In genomic region chr2:61535449-61535848, GRCh38 we compare ENCODE assay signal across 8 cellular contexts. TPM values are rescaled to one million over a fixed set of nuclear protein-coding genes. Genes with fewer than 3 reads are reported as not detected.
DNase-seq lines count a peak whose midpoint lies in the region; TF ChIP-seq lines count a peak whose summit lies in the region.

No MANE protein-coding gene starts in this region.

- peaks cover 24% of the 10 kb centered on the region for H3K36me3 Mint-ChIP-seq in activated CD4-positive, alpha-beta T cell treated with anti-CD3 and anti-CD28 coated beads, Interleukin-2, amount 10 ng/mL, durations not matched to agents 24 days and 14 days (ENCODE audit: low read depth)
- H3K36me3 Mint-ChIP-seq in activated T-helper 2 cell treated with anti-CD3 and anti-CD28 coated beads, Interferon-gamma antibody, Interleukin-2, Interleukin-4, amounts not matched to agents 10 μg/mL and 5 μg/mL and 100 μg/mL, durations not matched to agents 14 hours and 24 hours and 36 hours (ENCODE audit: low read depth) = peaks cover 52% of the 10 kb centered on the region

- peaks cover 4% of the 10 kb centered on the region for H3K27me3 Mint-ChIP-seq in activated CD4-positive, alpha-beta T cell treated with anti-CD3 and anti-CD28 coated beads, Interleukin-2, amount 10 ng/mL, durations not matched to agents 24 days and 14 days
- H3K27me3 Mint-ChIP-seq in activated T-helper 2 cell treated with anti-CD3 and anti-CD28 coated beads, Interferon-gamma antibody, Interleukin-2, Interleukin-4, amounts not matched to agents 10 μg/mL and 5 μg/mL and 100 μg/mL, durations not matched to agents 14 hours and 24 hours and 36 hours (ENCODE audit: low read depth) = no peaks in the 10 kb centered on the region

- DNase-seq in activated CD4-positive, alpha-beta T cell treated with anti-CD3 and anti-CD28 coated beads, Interleukin-2, amount 10 ng/mL, durations not matched to agents 24 days and 14 days = no peak
- no peak for DNase-seq in activated CD4-positive, alpha-beta T cell treated with anti-CD3 and anti-CD28 coated beads for 1 hour
- DNase-seq in activated T-helper 2 cell treated with anti-CD3 and anti-CD28 coated beads, Interferon-gamma antibody, Interleukin-2, Interleukin-4, amounts not matched to agents 10 μg/mL and 5 μg/mL and 100 μg/mL, durations not matched to agents 14 hours and 24 hours and 36 hours (ENCODE audit: low spot score) = no peak
- DNase-seq in superior temporal gyrus (ENCODE audit: extremely low spot score) (peak; percentile 16), GM20000 (ENCODE audit: low spot score) (no peak), GDM1 (lab: John Stamatoyannopoulos, UW) (no peak), germinal center (ENCODE audit: low spot score) (no peak)

- H3K9me3 ChIP-seq in iPS-20b (ENCODE audit: insufficient read depth, low read depth, low read length) = no peaks in the 10 kb centered on the region

- no peak overlapping the region for H3K27ac ChIP-seq in iPS-20b (ENCODE audit: low read length)

- H3K4me3 ChIP-seq in iPS-20b (ENCODE audit: low read length) = peak overlapping the region; percentile 88

- no peaks in the 10 kb centered on the region for H3K9me3 Mint-ChIP-seq in activated CD4-positive, alpha-beta T cell treated with anti-CD3 and anti-CD28 coated beads, Interleukin-2, amount 10 ng/mL, durations not matched to agents 24 days and 14 days
- no peaks in the 10 kb centered on the region for H3K9me3 Mint-ChIP-seq in activated T-helper 2 cell treated with anti-CD3 and anti-CD28 coated beads, Interferon-gamma antibody, Interleukin-2, Interleukin-4, amounts not matched to agents 10 μg/mL and 5 μg/mL and 100 μg/mL, durations not matched to agents 14 hours and 24 hours and 36 hours

- H3K9ac ChIP-seq in iPS-20b (ENCODE audit: low read depth, low read length) = peak overlapping the region; percentile 99

- peaks cover 38% of the 10 kb centered on the region for H3K4me1 Mint-ChIP-seq in activated CD4-positive, alpha-beta T cell treated with anti-CD3 and anti-CD28 coated beads, Interleukin-2, amount 10 ng/mL, durations not matched to agents 24 days and 14 days
- peaks cover 33% of the 10 kb centered on the region for H3K4me1 Mint-ChIP-seq in activated T-helper 2 cell treated with anti-CD3 and anti-CD28 coated beads, Interferon-gamma antibody, Interleukin-2, Interleukin-4, amounts not matched to agents 10 μg/mL and 5 μg/mL and 100 μg/mL, durations not matched to agents 14 hours and 24 hours and 36 hours (ENCODE audit: low read depth)

- peaks cover 27% of the 10 kb centered on the region for H3K36me3 ChIP-seq in iPS-20b (ENCODE audit: insufficient read depth, low read depth, low read length)

- peaks cover 23% of the 10 kb centered on the region; the same call in 1 of the 2 replicates for H3K4me1 ChIP-seq in iPS-20b (ENCODE audit: insufficient read depth, low read length)

- intact Hi-C loops in activated CD4-positive, alpha-beta T cell treated with anti-CD3 and anti-CD28 coated beads, Interleukin-2, amount 10 ng/mL, durations not matched to agents 24 days and 14 days (cut with micrococcal nuclease) = loop anchor here (5.0 kb wide), 4 partner anchors 108 to 1172 kb away; partner anchors contain the start of genes B3GNT2, EHBP1 and SANBR
- intact Hi-C loops in activated T-helper 2 cell treated with anti-CD3 and anti-CD28 coated beads, Interferon-gamma antibody, Interleukin-2, Interleukin-4, amounts not matched to agents 10 μg/mL and 5 μg/mL and 100 μg/mL, durations not matched to agents 14 hours and 24 hours and 36 hours (cut with micrococcal nuclease) = loop anchor here (5.0 kb wide), 5 partner anchors 108 to 662 kb away; partner anchors contain the start of genes B3GNT2 and REL

- no peaks in the 10 kb centered on the region for H3K27me3 ChIP-seq in iPS-20b (ENCODE audit: insufficient read depth, low read length)

- peak overlapping the region; percentile 95 for H3K4me3 Mint-ChIP-seq in activated CD4-positive, alpha-beta T cell treated with anti-CD3 and anti-CD28 coated beads, Interleukin-2, amount 10 ng/mL, durations not matched to agents 24 days and 14 days
- peak overlapping the region; percentile 97 for H3K4me3 Mint-ChIP-seq in activated T-helper 2 cell treated with anti-CD3 and anti-CD28 coated beads, Interferon-gamma antibody, Interleukin-2, Interleukin-4, amounts not matched to agents 10 μg/mL and 5 μg/mL and 100 μg/mL, durations not matched to agents 14 hours and 24 hours and 36 hours (ENCODE audit: low read depth)

- H3K27ac Mint-ChIP-seq in activated CD4-positive, alpha-beta T cell treated with anti-CD3 and anti-CD28 coated beads, Interleukin-2, amount 10 ng/mL, durations not matched to agents 24 days and 14 days = peak overlapping the region; percentile 98
- H3K27ac Mint-ChIP-seq in activated T-helper 2 cell treated with anti-CD3 and anti-CD28 coated beads, Interferon-gamma antibody, Interleukin-2, Interleukin-4, amounts not matched to agents 10 μg/mL and 5 μg/mL and 100 μg/mL, durations not matched to agents 14 hours and 24 hours and 36 hours = peak overlapping the region; percentile 99

- no peak for TF ChIP-seq CTCF in GM20000 (IDR thresholded peaks at IDR 0.05; ENCODE audit: extremely low read depth, missing control alignments)

RNA-seq across cellular contexts. Expression of gene XPO1, which starts 2.7 kb away (rescaled TPM):
- 230 TPM in 2 replicates for total RNA-seq in activated CD4-positive, alpha-beta T cell treated with anti-CD3 and anti-CD28 coated beads, Interleukin-2, amount 10 ng/mL, durations not matched to agents 24 days and 14 days
- 218 and 221 TPM in 2 replicates for total RNA-seq in activated T-helper 2 cell treated with anti-CD3 and anti-CD28 coated beads, Interferon-gamma antibody, Interleukin-2, Interleukin-4, amounts not matched to agents 10 μg/mL and 5 μg/mL and 100 μg/mL, durations not matched to agents 14 hours and 24 hours and 36 hours
